Comparison of ENCODE assay signal across 8 cellular contexts in genomic region chr17:42101513-42102292, GRCh38. TPM values are rescaled to one million over a fixed set of nuclear protein-coding genes. Genes with fewer than 3 reads are reported as not detected.
DNase-seq lines count a peak whose midpoint lies in the region; ATAC-seq and TF ChIP-seq lines count a peak whose summit lies in the region.

No MANE protein-coding gene starts in this region.

- H3K27ac Mint-ChIP-seq in activated CD8-positive, alpha-beta T cell treated with anti-CD3 and anti-CD28 coated beads for 36 hours = no peak overlapping the region
- H3K27ac Mint-ChIP-seq in endodermal cell = no peak overlapping the region

- H3K9me3 Mint-ChIP-seq in activated CD8-positive, alpha-beta T cell treated with anti-CD3 and anti-CD28 coated beads for 36 hours = no peaks in the 10 kb centered on the region
- no peaks in the 10 kb centered on the region for H3K9me3 Mint-ChIP-seq in endodermal cell

- peaks cover 8% of the 10 kb centered on the region for H3K27me3 Mint-ChIP-seq in activated CD8-positive, alpha-beta T cell treated with anti-CD3 and anti-CD28 coated beads for 36 hours
- H3K27me3 Mint-ChIP-seq in endodermal cell (ENCODE audit: insufficient read depth) = peaks cover 45% of the 10 kb centered on the region

- H3K4me3 ChIP-seq in endodermal cell (ENCODE audit: low read length) = no peak overlapping the region

- 39 to 44% methylated on average over 10 to 14 of the region's 14 CpGs for WGBS in endodermal cell (ENCODE audit: insufficient coverage in 1 of 2, insufficient read length in 1 of 2), 2 experiments

- ATAC-seq in activated CD8-positive, alpha-beta T cell treated with anti-CD3 and anti-CD28 coated beads for 36 hours = peak; percentile 89
- ATAC-seq in HG03442 (IDR thresholded peaks at IDR 0.05; ENCODE audit: unreplicated experiment) = no peak

- CTCF ChIA-PET in activated CD8-positive, alpha-beta T cell treated with anti-CD3 and anti-CD28 coated beads for 36 hours (lab: Charles Lee) = interaction anchor here (0.6 to 8.2 kb wide), 27 partner anchors 10 to 141 kb away, joined by 3 to 72 read pairs (median 5); partner anchors contain the start of genes CNP, DNAJC7, KAT2A and NKIRAS2

- no peaks in the 10 kb centered on the region for H3K9me3 ChIP-seq in endodermal cell (ENCODE audit: control insufficient read depth, low read length)

- no peak overlapping the region for H3K4me3 Mint-ChIP-seq in activated CD8-positive, alpha-beta T cell treated with anti-CD3 and anti-CD28 coated beads for 36 hours
- no peak overlapping the region for H3K4me3 Mint-ChIP-seq in endodermal cell

- no peak overlapping the region for H3K27ac ChIP-seq in endodermal cell (ENCODE audit: low read depth, low read length)

- peak; percentile 46 for DNase-seq in NK-92 treated with Interleukin-12 subunit alpha and Interleukin-12 subunit beta, amount 100 ng/mL, for 24 hours (lab: John Stamatoyannopoulos, UW)
- DNase-seq in NK-92 (lab: John Stamatoyannopoulos, UW; ENCODE audit: unreplicated experiment) (no peak), NCI-H748 treated with DMSO at 0.1 percent for 48 hours (lab: John Stamatoyannopoulos, UW) (peak; percentile 13), endodermal cell (peak; percentile 99), mucosa of gallbladder (ENCODE audit: low spot score) (peak; percentile 69)
- peak; percentile 90 for DNase-seq in activated CD8-positive, alpha-beta T cell treated with anti-CD3 and anti-CD28 coated beads for 36 hours
- peak; percentile 57 to 59 for DNase-seq in stimulated activated CD8-positive, alpha-beta memory T cell treated with anti-CD3 and anti-CD28 coated beads, Interleukin-7, amount 100 ng/mL, for 48 hours (ENCODE audit: extremely low read depth in 1 of 2, low read depth in 1 of 2)

- intact Hi-C loops in activated CD8-positive, alpha-beta T cell treated with anti-CD3 and anti-CD28 coated beads for 36 hours (cut with micrococcal nuclease) = no loop called here

- H3K4me1 Mint-ChIP-seq in activated CD8-positive, alpha-beta T cell treated with anti-CD3 and anti-CD28 coated beads for 36 hours (ENCODE audit: low read depth) = peaks cover 9% of the 10 kb centered on the region
- H3K4me1 Mint-ChIP-seq in endodermal cell = peaks cover 7% of the 10 kb centered on the region

- no peaks in the 10 kb centered on the region for H3K36me3 ChIP-seq in endodermal cell (ENCODE audit: control insufficient read depth, insufficient read depth, low read length)

- POLR2A ChIA-PET in activated CD8-positive, alpha-beta T cell treated with anti-CD3 and anti-CD28 coated beads for 36 hours (lab: Charles Lee) = interaction anchor here (1.2 to 1.5 kb wide), 4 partner anchors 11 to 90 kb away, joined by 3 to 7 read pairs (median 4); partner anchors contain the start of genes DHX58 and DNAJC7

- no peak overlapping the region for H3K9ac ChIP-seq in endodermal cell (ENCODE audit: extremely low read depth, low read length, poor library complexity, severe bottlenecking)

- H3K4me1 ChIP-seq in endodermal cell (ENCODE audit: control insufficient read depth, insufficient read depth, low read length) = peaks cover 6% of the 10 kb centered on the region

- peaks cover 37% of the 10 kb centered on the region for H3K27me3 ChIP-seq in endodermal cell (ENCODE audit: control insufficient read depth, insufficient read depth, low read length, poor library complexity, severe bottlenecking)

- peak; percentile 96 for TF ChIP-seq CTCF in activated CD8-positive, alpha-beta T cell treated with anti-CD3 and anti-CD28 coated beads for 36 hours (IDR thresholded peaks at IDR 0.05)
- TF ChIP-seq CTCF in endodermal cell (conservative IDR thresholded peaks at IDR 0.05) = peak; percentile 96

- H3K36me3 Mint-ChIP-seq in activated CD8-positive, alpha-beta T cell treated with anti-CD3 and anti-CD28 coated beads for 36 hours (ENCODE audit: low read depth) = peaks cover 9% of the 10 kb centered on the region
- H3K36me3 Mint-ChIP-seq in endodermal cell (ENCODE audit: low read depth) = no peaks in the 10 kb centered on the region

RNA-seq across cellular contexts. Expression of gene ZNF385C, which starts 3.4 kb away (rescaled TPM):
- 1 to 10 TPM; 1.3 TPM for total RNA-seq in activated CD8-positive, alpha-beta T cell treated with anti-CD3 and anti-CD28 coated beads for 36 hours
- 1 to 10 TPM; 1.4 to 2.1 TPM for total RNA-seq in endodermal cell
- polyA plus RNA-seq in endodermal cell (2013, experiment 1 of 2) = 5.8 TPM
- polyA plus RNA-seq in endodermal cell (2013, experiment 2 of 2) = 6.0 TPM
- 0.32 TPM for total RNA-seq in mucosa of gallbladder

RNA-seq across cellular contexts. Expression of gene DHX58, which starts 10.8 kb away (rescaled TPM):
- total RNA-seq in activated CD8-positive, alpha-beta T cell treated with anti-CD3 and anti-CD28 coated beads for 36 hours = 10 to 100 TPM; 31.7 to 36.2 TPM
- total RNA-seq in endodermal cell (under 1 TPM; 0.38 to 0.48 TPM), mucosa of gallbladder (26.8 TPM)
- polyA plus RNA-seq in endodermal cell (2013, experiment 1 of 2) = 0.57 TPM
- polyA plus RNA-seq in endodermal cell (2013, experiment 2 of 2) = 0.58 TPM

RNA-seq across cellular contexts. Expression of gene KAT2A, which starts 19.5 kb away (rescaled TPM):
- 10 to 100 TPM; 49.2 to 50.2 TPM for total RNA-seq in activated CD8-positive, alpha-beta T cell treated with anti-CD3 and anti-CD28 coated beads for 36 hours
- total RNA-seq in endodermal cell (10 to 100 TPM; 48.0 to 57.6 TPM), mucosa of gallbladder (58.4 TPM)
- polyA plus RNA-seq in endodermal cell (2013, experiment 1 of 2) = 45.9 TPM
- polyA plus RNA-seq in endodermal cell (2013, experiment 2 of 2) = 35.1 TPM

RNA-seq across cellular contexts. Expression of gene HSPB9, which starts 20.9 kb away (rescaled TPM):
- under 1 TPM in 1 of 2 experiments, not detected in 1; 0.41 TPM for total RNA-seq in activated CD8-positive, alpha-beta T cell treated with anti-CD3 and anti-CD28 coated beads for 36 hours
- total RNA-seq in endodermal cell (under 1 TPM in 1 of 2 donors, not detected in 1; 0.22 TPM), mucosa of gallbladder (0.29 TPM)
- 0.28 TPM for polyA plus RNA-seq in endodermal cell (2013, experiment 1 of 2)
- not detected for polyA plus RNA-seq in endodermal cell (2013, experiment 2 of 2)

RNA-seq across cellular contexts. Expression of gene C17orf113, which starts 51.3 kb away (rescaled TPM):
- total RNA-seq in activated CD8-positive, alpha-beta T cell treated with anti-CD3 and anti-CD28 coated beads for 36 hours = under 1 TPM; 0.72 to 0.77 TPM
- total RNA-seq in endodermal cell (1 to 10 TPM; 1.7 to 2.9 TPM), mucosa of gallbladder (1.6 TPM)
- 2.2 TPM for polyA plus RNA-seq in endodermal cell (2013, experiment 1 of 2)
- polyA plus RNA-seq in endodermal cell (2013, experiment 2 of 2) = 2.2 TPM

Comparison
In these comparisons a context has a peak if more than half of its experiments do, and no peak if none do; other contexts are left out.
1. RNA of gene DHX58, which starts 10.8 kb away (total RNA-seq): 31.7 to 36.2 TPM in activated CD8-positive, alpha-beta T cell treated with anti-CD3 and anti-CD28 coated beads for 36 hours and 26.8 TPM in mucosa of gallbladder (single experiment); 0.38 to 0.48 TPM in endodermal cell; every median in the first group is over 10 times any median in the second.